Comparison of ENCODE assay signal across 29 cellular contexts in genomic region chr15:69532856-69533255, GRCh38.
"Had no signal": no experiment of that assay in that cellular context is flagged by ENCODE, and none has a peak within 500 bp of the region (broad histone marks: within the 10 kb centered on the region; RNA-seq: fewer than 3 reads in every experiment).

No MANE protein-coding gene starts in this region.

- H3K27ac Mint-ChIP-seq: naive thymus-derived CD4-positive, alpha-beta T cell; natural killer cell; neural progenitor cell; progenitor cell of endocrine pancreas; stimulated activated memory B cell treated with anti-CD40 and anti-IgM and Interleukin-4, amounts not matched to agents 10 μg/mL and 1 μg/mL and 100 μg/mL, for 72 hours had no signal

- H3K4me1 Mint-ChIP-seq: stimulated activated memory B cell treated with anti-CD40 and anti-IgM and Interleukin-4, amounts not matched to agents 10 μg/mL and 1 μg/mL and 100 μg/mL, for 72 hours; stimulated activated naive CD8-positive, alpha-beta T cell treated with anti-CD3 and anti-CD28 coated beads, Interleukin-15, amount 100 ng/mL, for 72 hours had no signal

- H3K36me3 Mint-ChIP-seq: naive thymus-derived CD4-positive, alpha-beta T cell; natural killer cell; neural progenitor cell; stimulated activated memory B cell treated with anti-CD40 and anti-IgM and Interleukin-4, amounts not matched to agents 10 μg/mL and 1 μg/mL and 100 μg/mL, for 72 hours had no signal

- H3K9me3 Mint-ChIP-seq: naive thymus-derived CD4-positive, alpha-beta T cell; natural killer cell; nephron; neural progenitor cell; stimulated activated memory B cell treated with anti-CD40 and anti-IgM and Interleukin-4, amounts not matched to agents 10 μg/mL and 1 μg/mL and 100 μg/mL, for 72 hours; stimulated activated naive CD8-positive, alpha-beta T cell treated with anti-CD3 and anti-CD28 coated beads, Interleukin-15, amount 100 ng/mL, for 72 hours had no signal

- H3K4me1 ChIP-seq: parathyroid adenoma, psoas muscle, spleen, upper lobe of left lung, uterus had no signal

- H3K27ac ChIP-seq: neural progenitor cell, ovary, parathyroid adenoma, psoas muscle, skin epidermis, spleen, suprapubic skin, testis, tibial artery, upper lobe of left lung, uterus had no signal

- H3K4me3 ChIP-seq: neural progenitor cell, ovary, psoas muscle, skin epidermis, smooth muscle cell, spleen, suprapubic skin, testis, tibial artery, upper lobe of left lung, uterus had no signal

- H3K27me3 ChIP-seq: neural progenitor cell, ovary, suprapubic skin, testis, tibial artery, upper lobe of left lung, uterus had no signal

- DNase-seq: naive thymus-derived CD4-positive, alpha-beta T cell; natural killer cell; occipital lobe; ovary; psoas muscle; right cardiac atrium; spleen; stimulated activated CD4-positive, alpha-beta T cell treated with anti-CD3 and anti-CD28 coated beads, Interleukin-12 subunit alpha, Interleukin-12 subunit beta, amount 100 ng/mL, for 4 hours; stimulated activated CD4-positive, alpha-beta T cell treated with anti-CD3 and anti-CD28 coated beads, Interleukin-1b, Interleukin-23, amount 100 ng/mL, for 48 hours; stimulated activated CD4-positive, alpha-beta T cell treated with anti-CD3 and anti-CD28 coated beads, Interleukin-4, amount 100 ng/mL, for 1 hour; stimulated activated CD4-positive, alpha-beta T cell treated with anti-CD3 and anti-CD28 coated beads, Interleukin-4, amount 100 ng/mL, for 4 hours; stimulated activated CD8-positive, alpha-beta memory T cell treated with anti-CD3 and anti-CD28 coated beads, Interleukin-4, amount 100 ng/mL, for 48 hours; stimulated activated naive CD4-positive, alpha-beta T cell; stimulated activated naive CD8-positive, alpha-beta T cell treated with anti-CD3 and anti-CD28 coated beads, Interleukin-15, amount 100 ng/mL, for 72 hours; stimulated activated naive CD8-positive, alpha-beta T cell treated with anti-CD3 and anti-CD28 coated beads, Interleukin-15, Interleukin-2, amounts not matched to agents 100 U/mL and 50 U/mL, for 24 hours; substantia nigra; testis; trophoblast cell; uterus had no signal

- H3K4me3 Mint-ChIP-seq: naive thymus-derived CD4-positive, alpha-beta T cell; natural killer cell; neural progenitor cell; stimulated activated memory B cell treated with anti-CD40 and anti-IgM and Interleukin-4, amounts not matched to agents 10 μg/mL and 1 μg/mL and 100 μg/mL, for 72 hours; stimulated activated naive CD8-positive, alpha-beta T cell treated with anti-CD3 and anti-CD28 coated beads, Interleukin-15, amount 100 ng/mL, for 72 hours had no signal

- H3K36me3 ChIP-seq: neural progenitor cell, ovary, spleen, suprapubic skin, tibial artery, upper lobe of left lung, uterus had no signal

- H3K9me3 ChIP-seq: ovary, psoas muscle, spleen, suprapubic skin, testis, tibial artery, upper lobe of left lung, uterus had no signal

- H3K9ac ChIP-seq: neural progenitor cell, parathyroid adenoma had no signal
